In the genomic region with DNA sequence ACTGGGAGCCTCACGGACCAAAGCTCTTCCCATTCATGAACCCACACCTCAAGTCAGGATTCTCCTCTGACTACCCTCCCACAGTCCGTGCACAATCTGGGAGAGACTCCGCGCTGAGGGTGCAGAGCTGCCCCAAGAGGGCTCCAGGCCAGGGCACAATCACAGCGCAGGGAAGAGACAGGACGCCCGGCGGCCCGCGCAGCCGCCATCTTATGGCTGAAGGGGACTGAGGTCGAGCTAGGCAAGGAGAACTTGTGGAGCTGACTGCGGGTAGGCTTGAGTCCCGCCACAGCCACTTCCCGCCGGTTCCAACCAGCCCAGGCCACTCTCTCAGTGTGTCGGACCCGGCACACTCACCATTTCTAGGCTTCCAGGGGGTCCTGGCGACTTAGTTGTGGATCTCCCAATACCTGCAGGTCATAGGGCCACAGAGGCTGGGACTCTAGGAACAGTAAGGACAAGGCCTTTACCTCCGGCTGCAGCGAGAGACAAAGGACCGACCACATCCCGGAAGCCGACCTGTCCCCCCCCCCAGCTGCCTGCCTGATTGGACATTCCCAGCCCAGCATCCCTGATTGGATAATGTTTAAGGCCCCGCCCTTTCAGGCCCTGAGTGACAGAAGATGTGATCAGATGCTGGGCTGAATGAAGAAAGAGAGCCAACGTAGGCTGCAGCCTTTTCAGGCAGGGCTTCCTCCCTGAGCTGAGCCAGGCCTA, we compare ENCODE assay signal across 17 cellular contexts. TPM values are rescaled to one million over a fixed set of nuclear protein-coding genes. Genes with fewer than 3 reads are reported as not detected.
DNase-seq lines count a peak whose midpoint lies in the region; ATAC-seq and TF ChIP-seq lines count a peak whose summit lies in the region.
"Not testable (repeated sequence)": the region's sequence is repeated elsewhere in the genome, so short reads cannot be mapped to it uniquely, and the experiment has no call there.
"Had no signal": no experiment of that assay in that cellular context is flagged by ENCODE, and none has a peak within 500 bp of the region (broad histone marks: within the 10 kb centered on the region; RNA-seq: fewer than 3 reads in every experiment).

No MANE protein-coding gene starts in this region.

- peak; percentile 76 for DNase-seq in DMS53 (lab: John Stamatoyannopoulos, UW)
- DNase-seq in NT2/D1 (ENCODE audit: low read depth, low spot score), result peak; percentile 76
- DNase-seq in T47D (ENCODE audit: low read depth in 1 of 2, low spot score in 1 of 2), result peak; percentile 10 to 91
- peak; percentile 84 for DNase-seq in cardiac septum (ENCODE audit: low spot score)
- DNase-seq in left lung, spleen: not testable (repeated sequence)
- peak; percentile 17 to 50 (median 32) for DNase-seq in ovary

- peak; percentile 16 for ATAC-seq in left lung

- not testable (repeated sequence) for H3K27ac ChIP-seq in left lung; urinary bladder (ENCODE audit: low read depth)
- H3K27ac ChIP-seq in ovary (peak overlapping the region in 1 of 2 donors; percentile 19), spleen (peak overlapping the region in 6 of 8 donors; percentile 54 to 70 (median 62))

- H3K4me3 ChIP-seq in NT2/D1 (ENCODE audit: insufficient read length, low read depth) (peak overlapping the region; percentile 85), ovary (peak overlapping the region; percentile 41), spleen (peak overlapping the region; percentile 20 to 65 (median 33)), urinary bladder (ENCODE audit: low read depth, low read length) (peak overlapping the region; percentile 2)
- not testable (repeated sequence) for H3K4me3 ChIP-seq in left lung

- intact Hi-C loops in cardiac septum (cut with DNase I); left lung (cut with DNase I); ovary (cut with DNase I); spleen (cut with DNase I; ENCODE audit: low total_unique reads): not testable (repeated sequence)

- not testable (repeated sequence) for H3K27me3 ChIP-seq in NT2/D1 (ENCODE audit: insufficient read depth, insufficient read length); left lung; ovary; spleen (replicated peaks in 1 of 7)

- not testable (repeated sequence) for H3K4me1 ChIP-seq in NT2/D1 (ENCODE audit: insufficient read depth, insufficient read length); left lung; ovary (ENCODE audit: insufficient read depth); spleen; urinary bladder (ENCODE audit: insufficient read depth)

- TF ChIP-seq EP300 in ovary (IDR thresholded peaks at IDR 0.05), result not testable (repeated sequence)

- peaks cover 11% of the 10 kb centered on the region for H3K36me3 ChIP-seq in NT2/D1 (ENCODE audit: insufficient read depth, insufficient read length, low read length)
- H3K36me3 ChIP-seq in left lung; ovary; spleen; urinary bladder (ENCODE audit: insufficient read depth): not testable (repeated sequence)

- 3 to 9% (median 4%) methylated on average over 26 of the region's 26 CpGs for WGBS in ovary, 3 donors
- 8 to 15% (median 10%) methylated on average over 11 to 26 of the region's 26 CpGs for WGBS in spleen, 5 donors
- 3% methylated on average over 26 of the region's 26 CpGs for WGBS in urinary bladder

- not testable (repeated sequence) for TF ChIP-seq POLR2A in ovary (IDR thresholded peaks at IDR 0.05); spleen (IDR thresholded peaks at IDR 0.05)

- in situ Hi-C loops in T47D (cut with HindIII; ENCODE audit: low pct_unique_long_range_greater_than_20kb, low sequenced_read_pairs), result not testable (repeated sequence)

- H3K9me3 ChIP-seq in NT2/D1 (ENCODE audit: insufficient read depth, low read length); ovary: not testable (repeated sequence)
- H3K9me3 ChIP-seq in left lung, result peaks cover 0 to 77% of the 10 kb centered on the region in 2 donors
- H3K9me3 ChIP-seq in spleen, result peaks cover 0 to 98% (median 83%) of the 10 kb centered on the region in 8 donors

- TF ChIP-seq CTCF in left lung (IDR thresholded peaks at IDR 0.05); ovary (IDR thresholded peaks at IDR 0.05); spleen (IDR thresholded peaks at IDR 0.05 in 8 of 11, conservative IDR thresholded peaks at IDR 0.05 in 3 of 11): not testable (repeated sequence)

- peak overlapping the region; percentile 98 for H3K9ac ChIP-seq in NT2/D1 (ENCODE audit: insufficient read length, low read depth)

RNA-seq across cellular contexts. Expression of gene ZNF676, which starts 18.7 kb away (rescaled TPM):
- 6.2 TPM for total RNA-seq in cardiac septum
- total RNA-seq in left lung, result under 1 TPM; 0.44 to 0.55 TPM
- total RNA-seq in ovary, result 1 to 10 TPM; 1.8 to 6.1 (median 3.7) TPM
- under 1 TPM; 0.42 to 1.00 TPM for polyA plus RNA-seq in ovary
- total RNA-seq in spleen, result 1 to 10 TPM; 1.3 to 6.6 (median 3.4) TPM
- under 1 TPM; 0.17 to 0.70 (median 0.30) TPM for polyA plus RNA-seq in spleen
- total RNA-seq in urinary bladder, result 0.21 TPM
- 0.16 TPM for polyA plus RNA-seq in urinary bladder
- total RNA-seq: activated naive CD4-positive, alpha-beta T cell treated with anti-CD3 and anti-CD28 coated beads for 36 hours; activated T-cell treated with anti-CD3 and anti-CD28 coated beads, Interleukin-2, amount 50 U/mL, for 4 hours; chondrocyte; G401; H7; IMR-90; MCF 10A had no signal
- polyA plus RNA-seq: CD14-positive monocyte, immature natural killer cell, IMR-90 had no signal
